Comparison of ENCODE assay signal across 1 cellular context in the genomic region with DNA sequence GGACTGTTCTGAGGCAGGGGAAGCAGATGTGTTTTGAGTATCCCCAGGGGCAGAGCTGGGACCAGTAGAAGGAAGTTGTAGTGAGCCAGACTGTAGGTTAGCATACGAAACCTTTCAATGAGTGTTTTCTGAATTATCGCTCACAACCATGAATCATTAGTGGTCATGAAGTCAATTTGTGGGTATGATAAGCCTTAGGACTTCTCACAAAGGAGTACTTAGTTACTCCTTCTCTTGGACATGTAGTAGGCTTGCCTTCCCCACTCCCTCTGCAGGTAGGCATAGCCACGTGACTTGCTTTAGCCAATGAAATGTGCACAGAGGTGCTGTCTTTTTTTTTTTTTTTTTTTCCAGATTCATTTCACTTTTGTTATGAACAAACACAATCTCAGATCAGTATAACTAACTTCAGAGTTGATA.
TF ChIP-seq lines count a peak whose summit lies in the region.

No MANE protein-coding gene starts in this region.

TF ChIP-seq in HepG2, 621 proteins besides CTCF, POLR2A, EP300 and RAD21 (continued from another document):
- TF ChIP-seq, protein P1, sequence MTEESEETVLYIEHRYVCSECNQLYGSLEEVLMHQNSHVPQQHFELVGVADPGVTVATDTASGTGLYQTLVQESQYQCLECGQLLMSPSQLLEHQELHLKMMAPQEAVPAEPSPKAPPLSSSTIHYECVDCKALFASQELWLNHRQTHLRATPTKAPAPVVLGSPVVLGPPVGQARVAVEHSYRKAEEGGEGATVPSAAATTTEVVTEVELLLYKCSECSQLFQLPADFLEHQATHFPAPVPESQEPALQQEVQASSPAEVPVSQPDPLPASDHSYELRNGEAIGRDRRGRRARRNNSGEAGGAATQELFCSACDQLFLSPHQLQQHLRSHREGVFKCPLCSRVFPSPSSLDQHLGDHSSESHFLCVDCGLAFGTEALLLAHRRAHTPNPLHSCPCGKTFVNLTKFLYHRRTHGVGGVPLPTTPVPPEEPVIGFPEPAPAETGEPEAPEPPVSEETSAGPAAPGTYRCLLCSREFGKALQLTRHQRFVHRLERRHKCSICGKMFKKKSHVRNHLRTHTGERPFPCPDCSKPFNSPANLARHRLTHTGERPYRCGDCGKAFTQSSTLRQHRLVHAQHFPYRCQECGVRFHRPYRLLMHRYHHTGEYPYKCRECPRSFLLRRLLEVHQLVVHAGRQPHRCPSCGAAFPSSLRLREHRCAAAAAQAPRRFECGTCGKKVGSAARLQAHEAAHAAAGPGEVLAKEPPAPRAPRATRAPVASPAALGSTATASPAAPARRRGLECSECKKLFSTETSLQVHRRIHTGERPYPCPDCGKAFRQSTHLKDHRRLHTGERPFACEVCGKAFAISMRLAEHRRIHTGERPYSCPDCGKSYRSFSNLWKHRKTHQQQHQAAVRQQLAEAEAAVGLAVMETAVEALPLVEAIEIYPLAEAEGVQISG (CRISPR knock-in tag; IDR thresholded peaks at IDR 0.05) = no peak
- no peak for TF ChIP-seq SMAD9 (CRISPR knock-in tag; IDR thresholded peaks at IDR 0.05)
- TF ChIP-seq, protein P2, sequence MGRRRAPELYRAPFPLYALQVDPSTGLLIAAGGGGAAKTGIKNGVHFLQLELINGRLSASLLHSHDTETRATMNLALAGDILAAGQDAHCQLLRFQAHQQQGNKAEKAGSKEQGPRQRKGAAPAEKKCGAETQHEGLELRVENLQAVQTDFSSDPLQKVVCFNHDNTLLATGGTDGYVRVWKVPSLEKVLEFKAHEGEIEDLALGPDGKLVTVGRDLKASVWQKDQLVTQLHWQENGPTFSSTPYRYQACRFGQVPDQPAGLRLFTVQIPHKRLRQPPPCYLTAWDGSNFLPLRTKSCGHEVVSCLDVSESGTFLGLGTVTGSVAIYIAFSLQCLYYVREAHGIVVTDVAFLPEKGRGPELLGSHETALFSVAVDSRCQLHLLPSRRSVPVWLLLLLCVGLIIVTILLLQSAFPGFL (CRISPR knock-in tag; IDR thresholded peaks at IDR 0.05) = no peak
- no peak for TF ChIP-seq ZNF343 (CRISPR knock-in tag; IDR thresholded peaks at IDR 0.05)
- TF ChIP-seq ZNF720 (CRISPR knock-in tag; IDR thresholded peaks at IDR 0.05) = no peak
